In genomic region chr1:1437033-1437903, GRCh38 we compare ENCODE assay signal across 11 cellular contexts. TPM values are rescaled to one million over a fixed set of nuclear protein-coding genes. Genes with fewer than 3 reads are reported as not detected.
DNase-seq lines count a peak whose midpoint lies in the region; ATAC-seq and TF ChIP-seq lines count a peak whose summit lies in the region.
"Had no signal": no experiment of that assay in that cellular context is flagged by ENCODE, and none has a peak within 500 bp of the region (broad histone marks: within the 10 kb centered on the region; RNA-seq: fewer than 3 reads in every experiment).

No MANE protein-coding gene starts in this region.

- H3K9me2 ChIP-seq in HCT116 (ENCODE audit: insufficient read depth), result no peaks in the 10 kb centered on the region

- TF ChIP-seq CTCF in HCT116 (IDR thresholded peaks at IDR 0.05 in 2 of 3, conservative IDR thresholded peaks at IDR 0.05 in 1 of 3; ENCODE audit: borderline replicate concordance in 1 of 3, insufficient read depth in 1 of 3, low read depth in 2 of 3, low read length in 2 of 3), result no peak
- no peak for TF ChIP-seq CTCF in dorsolateral prefrontal cortex (IDR thresholded peaks at IDR 0.05 in 54 of 56, conservative IDR thresholded peaks at IDR 0.05 in 2 of 56; ENCODE audit: low read depth in 1 of 56, partially characterized antibody in 56 of 56)

- H3K27ac ChIP-seq in HCT116 (ENCODE audit: low read depth, low read length) (peak overlapping the region; percentile 99; the same call in 1 of the 2 replicates), dorsolateral prefrontal cortex (peak overlapping the region in 41 of 59 donors; percentile 4 to 100 (median 95)), skin epidermis (no peak overlapping the region)

- H2AFZ ChIP-seq in HCT116 (ENCODE audit: low read depth, low read length, poor library complexity, severe bottlenecking), result no peak overlapping the region

- ATAC-seq in HCT116 (no peak), GM18909 (IDR thresholded peaks at IDR 0.05; ENCODE audit: poor library complexity, unreplicated experiment) (no peak)

- H3K4me1 ChIP-seq in HCT116 (ENCODE audit: control insufficient read depth in 1 of 2, insufficient read depth in 2 of 2, low read length in 2 of 2), result peaks cover 42 to 59% of the 10 kb centered on the region in 2 experiments

- H3K79me2 ChIP-seq in HCT116 (ENCODE audit: insufficient read depth, low read length), result peaks cover 33% of the 10 kb centered on the region; the same call in 1 of the 2 replicates

- no peaks in the 10 kb centered on the region for H4K20me1 ChIP-seq in HCT116 (ENCODE audit: insufficient read depth)

- POLR2A ChIA-PET in HCT116 (lab: Charles Lee), result no interaction called here

- TF ChIP-seq RAD21 in HCT116 (IDR thresholded peaks at IDR 0.05; ENCODE audit: low read depth), result no peak

- no peak overlapping the region for H3K9ac ChIP-seq in HCT116 (ENCODE audit: low read length)

- no peaks in the 10 kb centered on the region for H3K27me3 ChIP-seq in HCT116 (ENCODE audit: insufficient read depth, low read length)
- H3K27me3 ChIP-seq in dorsolateral prefrontal cortex, result no peaks in the 10 kb centered on the region

- RAD21 ChIA-PET in HCT116 (lab: Charles Lee; ENCODE audit: low non-redundant PET in 1 of 2, low total read pairs in 2 of 2, uncharacterized antibody in 2 of 2, unreplicated experiment in 2 of 2), result no interaction called here

- no peak for TF ChIP-seq POLR2A in HCT116 (IDR thresholded peaks at IDR 0.05; ENCODE audit: borderline replicate concordance, extremely low read depth, insufficient read depth, insufficient read length)

- peak overlapping the region; percentile 99 for H3K4me2 ChIP-seq in HCT116 (ENCODE audit: low read length)

- DNase-seq in HCT116 (ENCODE audit: low read depth, low spot score), result no peak
- DNase-seq in dorsolateral prefrontal cortex, result no peak
- DNase-seq in T1000 (lab: John Stamatoyannopoulos, UW), result no peak
- DNase-seq: activated CD4-positive, CD25-positive, alpha-beta regulatory T cell treated with anti-CD3 and anti-CD28 coated beads, Interleukin-2, amount 50 U/mL, for 72 hours; activated naive CD4-positive, alpha-beta T cell treated with Interleukin-2 at 50 U/mL for 16 hours; dermis blood vessel endothelial cell; hypothalamus; naive B cell; NCI-H1930 had no signal

- intact Hi-C loops in HCT116 (cut with micrococcal nuclease), result no loop called here
- intact Hi-C loops in dorsolateral prefrontal cortex (cut with DNase I), result loop anchor here (2.0 to 5.0 kb wide), 2 partner anchors 35 to 70 kb away; no protein-coding TSS in a partner anchor

- H3K4me3 ChIP-seq in HCT116 (replicated peaks in 1 of 2; ENCODE audit: low read depth in 1 of 2, low read length in 2 of 2), result peak overlapping the region; percentile 80 to 92; a peak in 2 of 4 replicates
- H3K4me3 ChIP-seq in dorsolateral prefrontal cortex, result peak overlapping the region in 48 of 59 donors; percentile 40 to 82 (median 70)
- H3K4me3 ChIP-seq in skin epidermis, result peak overlapping the region in 5 of 7 experiments; percentile 37 to 59 (median 48)

- H3K36me3 ChIP-seq in HCT116 (ENCODE audit: control insufficient read depth in 1 of 2, insufficient read depth in 2 of 2, low read length in 2 of 2), result no peaks in the 10 kb centered on the region

- CTCF ChIA-PET in HCT116 (lab: Charles Lee), result no interaction called here

- no TSS peak for BruUV-seq in HCT116 (replicated peaks; lab: Mats Ljungman, UMichigan)

- H3K9me3 ChIP-seq in HCT116 (ENCODE audit: control insufficient read depth in 1 of 2, insufficient read depth in 1 of 2, low read depth in 1 of 2, low read length in 2 of 2), result no peaks in the 10 kb centered on the region

TF ChIP-seq in HCT116, 20 proteins besides CTCF, POLR2A, EP300 and RAD21:
- TF ChIP-seq, protein P1, sequence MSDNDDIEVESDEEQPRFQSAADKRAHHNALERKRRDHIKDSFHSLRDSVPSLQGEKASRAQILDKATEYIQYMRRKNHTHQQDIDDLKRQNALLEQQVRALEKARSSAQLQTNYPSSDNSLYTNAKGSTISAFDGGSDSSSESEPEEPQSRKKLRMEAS (IDR thresholded peaks at IDR 0.05), result no peak
- TF ChIP-seq TCF7L2 (IDR thresholded peaks at IDR 0.05; ENCODE audit: borderline replicate concordance, extremely low read depth, insufficient read depth, insufficient read length), result no peak
- no peak for TF ChIP-seq EZH2 (IDR thresholded peaks at IDR 0.05)
- no peak for TF ChIP-seq REST (IDR thresholded peaks at IDR 0.05; ENCODE audit: low read depth)
- no peak for TF ChIP-seq SP1 (IDR thresholded peaks at IDR 0.05; ENCODE audit: low read depth)
- TF ChIP-seq EGR1 (IDR thresholded peaks at IDR 0.05; ENCODE audit: low read depth), result no peak

RNA-seq across cellular contexts. Expression of gene VWA1, which starts 1.8 kb away (rescaled TPM):
- 50.6 TPM for total RNA-seq in HCT116 (2021; ENCODE audit: unreplicated experiment)
- polyA plus RNA-seq in HCT116 (2012), result 17.5 and 18.9 TPM in 2 replicates
- 100 to 1,000 TPM in 33 of 120 experiments, 10 to 100 TPM in 87; 27.4 to 258 (median 73.3) TPM for total RNA-seq in dorsolateral prefrontal cortex

RNA-seq across cellular contexts. Expression of gene ATAD3C, which starts 12.2 kb away (rescaled TPM):
- 0.61 TPM for total RNA-seq in HCT116 (2021; ENCODE audit: unreplicated experiment)
- polyA plus RNA-seq in HCT116 (2012), result 0.31 and 0.53 TPM in 2 replicates
- 10 to 100 TPM in 10 of 120 experiments, 1 to 10 TPM in 109, under 1 TPM in 1; 0.94 to 16.5 (median 3.5) TPM for total RNA-seq in dorsolateral prefrontal cortex

RNA-seq across cellular contexts. Expression of gene ANKRD65, which starts 16.2 kb away (rescaled TPM):
- total RNA-seq in HCT116 (2021; ENCODE audit: unreplicated experiment), result not detected
- 0.06 and 0.07 TPM in 2 replicates for polyA plus RNA-seq in HCT116 (2012)
- 10 to 100 TPM in 118 of 120 experiments, 1 to 10 TPM in 2; 4.0 to 63.5 (median 26.5) TPM for total RNA-seq in dorsolateral prefrontal cortex

RNA-seq across cellular contexts. Expression of gene MRPL20, which starts 30.2 kb away (rescaled TPM):
- total RNA-seq in HCT116 (2021; ENCODE audit: unreplicated experiment), result 131 TPM
- 112 and 144 TPM in 2 replicates for polyA plus RNA-seq in HCT116 (2012)
- total RNA-seq in dorsolateral prefrontal cortex, result 100 to 1,000 TPM in 12 of 120 experiments, 10 to 100 TPM in 108; 56.0 to 114 (median 86.3) TPM

RNA-seq across cellular contexts. Expression of gene ATAD3B, which starts 34.3 kb away (rescaled TPM):
- 62.9 TPM for total RNA-seq in HCT116 (2021; ENCODE audit: unreplicated experiment)
- polyA plus RNA-seq in HCT116 (2012), result 21.8 and 27.1 TPM in 2 replicates
- total RNA-seq in dorsolateral prefrontal cortex, result 10 to 100 TPM in 118 of 120 experiments, 1 to 10 TPM in 2; 9.5 to 47.1 (median 24.6) TPM

Comparison
In these comparisons a context has a peak if more than half of its experiments do, and no peak if none do; other contexts are left out.
1. H3K27ac ChIP-seq: peak in HCT116 (single experiment) and dorsolateral prefrontal cortex (41 of 59); none in skin epidermis (0 of 21).
2. Peak in every context shown above with its lines, with median percentiles within 50 percentile points of each other: H3K4me3 ChIP-seq.